Comparison of ENCODE assay signal across 8 cellular contexts in genomic region chr19:42313096-42313839, GRCh38. TPM values are rescaled to one million over a fixed set of nuclear protein-coding genes. Genes with fewer than 3 reads are reported as not detected.
DNase-seq lines count a peak whose midpoint lies in the region; ATAC-seq, FAIRE-seq and TF ChIP-seq lines count a peak whose summit lies in the region.

Gene TMEM145, plus strand, starts transcription at chr19:42313309. Its CDS starts 68 bp downstream, at chr19:42313377.

- no peak for TF ChIP-seq CTCF in kidney (IDR thresholded peaks at IDR 0.05; ENCODE audit: borderline replicate concordance, extremely low read depth, insufficient read depth)

- no peak for FAIRE-seq in kidney (lab: Jason Lieb, UNC)

- H3K9ac ChIP-seq in kidney (ENCODE audit: low read length in 2 of 2) = no peak within 1 kb of the TSS

- no peaks in the 10 kb centered on the region for H3K4me1 ChIP-seq in kidney (ENCODE audit: control insufficient read depth in 1 of 2, insufficient read depth in 1 of 2, low read depth in 1 of 2, low read length in 2 of 2)

- H3K27ac ChIP-seq in kidney (ENCODE audit: low read depth in 2 of 2, low read length in 2 of 2) = no peak within 1 kb of the TSS

- intact Hi-C loops in kidney (cut with DNase I) = no loop called here

- no peaks in the 10 kb centered on the region for H3K36me3 ChIP-seq in kidney (ENCODE audit: control insufficient read depth in 1 of 2, insufficient read depth in 2 of 2, low read length in 2 of 2)

- DNase-seq in ELR (ENCODE audit: low read depth) (peak; percentile 67), KG1 (lab: John Stamatoyannopoulos, UW) (peak; percentile 14), SK-N-DZ (ENCODE audit: low spot score) (peak; percentile 62), cerebellar cortex (ENCODE audit: low spot score) (peak; percentile 69), kidney (peak; percentile 74)
- DNase-seq in stimulated activated CD4-positive, alpha-beta T cell treated with anti-CD3 and anti-CD28 coated beads, Interleukin-2, amount 100 ng/mL, for 24 hours = peak; percentile 46 to 60

- H3K4me3 ChIP-seq in kidney (ENCODE audit: low read length in 2 of 2) = no peak within 1 kb of the TSS

- no peaks in the 10 kb centered on the region for H3K9me3 ChIP-seq in kidney (ENCODE audit: control insufficient read depth in 1 of 2, low read length in 2 of 2)

- ATAC-seq in HG03039 (IDR thresholded peaks at IDR 0.05; ENCODE audit: unreplicated experiment) (no peak), GM18511 (IDR thresholded peaks at IDR 0.05; ENCODE audit: unreplicated experiment) (no peak)

RNA-seq across cellular contexts. Expression of gene TMEM145, which starts in this region (rescaled TPM):
- polyA plus RNA-seq in SK-N-DZ (2014; cell fraction: cytosol; rRNA removed) = 4.3 and 4.9 TPM in 2 replicates
- 57.8 and 173 TPM in 2 replicates for polyA plus RNA-seq in SK-N-DZ (2014; cell fraction: nucleus; rRNA removed)
- total RNA-seq in kidney = not detected
- polyA plus RNA-seq in kidney (ENCODE audit: insufficient read depth, low read depth, low replicate concordance) = not detected

Comparison
In these comparisons a context has a peak if more than half of its experiments do, and no peak if none do; other contexts are left out.
1. Peak in DNase-seq in kidney; RNA of the gene not detected or under 1 TPM.
2. DNase-seq: peak in every context shown above with its lines; median percentile 74 in kidney; 69 in cerebellar cortex; 67 in ELR; 62 in SK-N-DZ; 53 in stimulated activated CD4-positive, alpha-beta T cell treated with anti-CD3 and anti-CD28 coated beads, Interleukin-2, amount 100 ng/mL, for 24 hours; 14 in KG1.